12 cellular contexts compared by ENCODE assay signal in genomic region chr6:2881358-2881885, GRCh38. TPM values are rescaled to one million over a fixed set of nuclear protein-coding genes. Genes with fewer than 3 reads are reported as not detected.
DNase-seq lines count a peak whose midpoint lies in the region; ATAC-seq and TF ChIP-seq lines count a peak whose summit lies in the region.
"Had no signal": no experiment of that assay in that cellular context is flagged by ENCODE, and none has a peak within 500 bp of the region (broad histone marks: within the 10 kb centered on the region; RNA-seq: fewer than 3 reads in every experiment).

No MANE protein-coding gene starts in this region.

- no peak for TF ChIP-seq CTCF in upper lobe of right lung (IDR thresholded peaks at IDR 0.05)

- POLR2A ChIA-PET in CD8-positive, alpha-beta memory T cell (lab: Charles Lee), result interaction anchor here (1.3 to 2.3 kb wide), 3 partner anchors 20 to 40 kb away, joined by 4 to 9 read pairs (median 4); partner anchors contain the start of genes SERPINB1 and SERPINB9

- H3K9me3 ChIP-seq in CD8-positive, alpha-beta memory T cell (ENCODE audit: low read length), result no peaks in the 10 kb centered on the region
- H3K9me3 ChIP-seq in upper lobe of right lung, result no peaks in the 10 kb centered on the region

- no peak for DNase-seq in CD8-positive, alpha-beta memory T cell
- DNase-seq in activated naive CD8-positive, alpha-beta T cell treated with anti-CD3 and anti-CD28 coated beads for 36 hours, result no peak
- no peak for DNase-seq in central memory CD4-positive, alpha-beta T cell
- DNase-seq in left lobe of liver (ENCODE audit: low spot score), result no peak
- DNase-seq in NK-92 (lab: John Stamatoyannopoulos, UW; ENCODE audit: unreplicated experiment), result no peak
- DNase-seq in upper lobe of right lung, result no peak
- DNase-seq: foreskin fibroblast; NCI-H69; occipital lobe; stimulated activated CD4-positive, alpha-beta T cell treated with anti-CD3 and anti-CD28 coated beads, Interleukin-1b, Interleukin-23, amount 100 ng/mL, for 48 hours had no signal

- peak overlapping the region; percentile 57 to 88 (median 88) for H3K27ac Mint-ChIP-seq in CD8-positive, alpha-beta memory T cell
- H3K27ac Mint-ChIP-seq in activated naive CD8-positive, alpha-beta T cell treated with anti-CD3 and anti-CD28 coated beads for 36 hours, result peak overlapping the region; percentile 21

- no peaks in the 10 kb centered on the region for H3K27me3 Mint-ChIP-seq in CD8-positive, alpha-beta memory T cell
- H3K27me3 Mint-ChIP-seq in activated naive CD8-positive, alpha-beta T cell treated with anti-CD3 and anti-CD28 coated beads for 36 hours, result no peaks in the 10 kb centered on the region

- intact Hi-C loops in upper lobe of right lung (cut with DNase I), result no loop called here

- CTCF ChIA-PET in CD8-positive, alpha-beta memory T cell (lab: Charles Lee), result interaction anchor here (1.3 to 1.5 kb wide), 2 partner anchors 10 to 19 kb away, joined by 3 to 4 read pairs; no protein-coding TSS in a partner anchor

- peaks cover 65% of the 10 kb centered on the region for H3K4me1 ChIP-seq in CD8-positive, alpha-beta memory T cell (ENCODE audit: insufficient read depth, low read length)
- peaks cover 15% of the 10 kb centered on the region for H3K4me1 ChIP-seq in upper lobe of right lung

- H3K4me3 Mint-ChIP-seq in CD8-positive, alpha-beta memory T cell, result peak overlapping the region; percentile 66 to 85 (median 79)
- peak overlapping the region; percentile 22 for H3K4me3 Mint-ChIP-seq in activated naive CD8-positive, alpha-beta T cell treated with anti-CD3 and anti-CD28 coated beads for 36 hours

- H3K36me3 ChIP-seq in CD8-positive, alpha-beta memory T cell (ENCODE audit: insufficient read depth, low read length), result no peaks in the 10 kb centered on the region
- no peaks in the 10 kb centered on the region for H3K36me3 ChIP-seq in upper lobe of right lung

- peaks cover 76 to 91% (median 90%) of the 10 kb centered on the region in 3 donors for H3K4me1 Mint-ChIP-seq in CD8-positive, alpha-beta memory T cell
- H3K4me1 Mint-ChIP-seq in activated naive CD8-positive, alpha-beta T cell treated with anti-CD3 and anti-CD28 coated beads for 36 hours, result peaks cover 71% of the 10 kb centered on the region

- no peaks in the 10 kb centered on the region for H3K27me3 ChIP-seq in CD8-positive, alpha-beta memory T cell (ENCODE audit: insufficient read depth, low read length, poor library complexity, severe bottlenecking)
- no peaks in the 10 kb centered on the region for H3K27me3 ChIP-seq in upper lobe of right lung

- H3K4me3 ChIP-seq in CD8-positive, alpha-beta memory T cell (ENCODE audit: low read length), result peak overlapping the region; percentile 46
- H3K4me3 ChIP-seq in upper lobe of right lung, result no peak overlapping the region

- peak; percentile 61 for ATAC-seq in GM19351 (IDR thresholded peaks at IDR 0.05; ENCODE audit: unreplicated experiment)
- peak; percentile 59 for ATAC-seq in HG03575 (IDR thresholded peaks at IDR 0.05; ENCODE audit: extremely low read depth, insufficient number of reproducible peaks, low FRiP score, unreplicated experiment)
- ATAC-seq in left lobe of liver, result no peak
- no peak for ATAC-seq in upper lobe of right lung

- H3K9me3 Mint-ChIP-seq in CD8-positive, alpha-beta memory T cell, result no peaks in the 10 kb centered on the region
- peaks cover 15% of the 10 kb centered on the region for H3K9me3 Mint-ChIP-seq in activated naive CD8-positive, alpha-beta T cell treated with anti-CD3 and anti-CD28 coated beads for 36 hours

- no peak overlapping the region for H3K27ac ChIP-seq in CD8-positive, alpha-beta memory T cell (ENCODE audit: low read depth, low read length)
- no peak overlapping the region for H3K27ac ChIP-seq in upper lobe of right lung

- H3K36me3 Mint-ChIP-seq in CD8-positive, alpha-beta memory T cell, result peaks cover 0 to 9% (median 8%) of the 10 kb centered on the region in 3 donors
- H3K36me3 Mint-ChIP-seq in activated naive CD8-positive, alpha-beta T cell treated with anti-CD3 and anti-CD28 coated beads for 36 hours, result peaks cover 40% of the 10 kb centered on the region

RNA-seq across cellular contexts. Expression of gene SERPINB9, which starts 21.7 kb away (rescaled TPM):
- total RNA-seq in CD8-positive, alpha-beta memory T cell, result 10 to 100 TPM; 63.5 to 65.1 TPM
- 42.3 TPM for polyA plus RNA-seq in CD8-positive, alpha-beta memory T cell
- total RNA-seq in activated naive CD8-positive, alpha-beta T cell treated with anti-CD3 and anti-CD28 coated beads for 36 hours, result 10 to 100 TPM; 51.3 to 51.4 TPM
- 2.0 TPM for total RNA-seq in left lobe of liver
- total RNA-seq in upper lobe of right lung, result 12.4 TPM

RNA-seq across cellular contexts. Expression of gene SERPINB1, which starts 39.8 kb away (rescaled TPM):
- 10 to 100 TPM; 40.4 to 42.4 TPM for total RNA-seq in CD8-positive, alpha-beta memory T cell
- polyA plus RNA-seq in CD8-positive, alpha-beta memory T cell, result 103 TPM
- 10 to 100 TPM; 38.1 to 44.7 TPM for total RNA-seq in activated naive CD8-positive, alpha-beta T cell treated with anti-CD3 and anti-CD28 coated beads for 36 hours
- total RNA-seq in left lobe of liver (9.5 TPM), upper lobe of right lung (101 TPM)

Comparison
In these comparisons a context has a peak if more than half of its experiments do, and no peak if none do; other contexts are left out.
1. ATAC-seq: peak in GM19351 (single experiment) and HG03575 (single experiment); none in left lobe of liver (single experiment) and upper lobe of right lung (single experiment).